In genomic region chr6:165616116-165616515, GRCh38 we compare ENCODE assay signal across 14 cellular contexts. TPM values are rescaled to one million over a fixed set of nuclear protein-coding genes. Genes with fewer than 3 reads are reported as not detected.
DNase-seq lines count a peak whose midpoint lies in the region; ATAC-seq and TF ChIP-seq lines count a peak whose summit lies in the region.
"Had no signal": no experiment of that assay in that cellular context is flagged by ENCODE, and none has a peak within 500 bp of the region (broad histone marks: within the 10 kb centered on the region; RNA-seq: fewer than 3 reads in every experiment).

No MANE protein-coding gene starts in this region.

- ATAC-seq in left lobe of liver (no peak), GM18909 (IDR thresholded peaks at IDR 0.05; ENCODE audit: poor library complexity, unreplicated experiment) (no peak)

- peak overlapping the region; percentile 29 for H3K27ac ChIP-seq in caudate nucleus (ENCODE audit: low read depth, low read length)
- H3K27ac ChIP-seq in iPS-18a (ENCODE audit: low read length) = peak overlapping the region; percentile 60
- peak overlapping the region; percentile 3 to 86 (median 68) for H3K27ac ChIP-seq in spleen
- H3K27ac ChIP-seq: VCaP had no signal

- H3K27ac Mint-ChIP-seq in activated T-helper 2 cell treated with anti-CD3 and anti-CD28 coated beads, Interferon-gamma antibody, Interleukin-2, Interleukin-4, amounts not matched to agents 10 μg/mL and 5 μg/mL and 100 μg/mL, durations not matched to agents 14 hours and 24 hours and 36 hours = no peak overlapping the region
- H3K27ac Mint-ChIP-seq: activated T-cell treated with anti-CD3 and anti-CD28 coated beads, Interleukin-2, amount 50 U/mL, for 24 hours; stimulated activated memory B cell treated with anti-CD40 and anti-IgM and Interleukin-4, amounts not matched to agents 10 μg/mL and 1 μg/mL and 100 μg/mL, for 72 hours had no signal

- H3K27me3 ChIP-seq in iPS-18a (ENCODE audit: control insufficient read depth, insufficient read depth, low read length) (no peaks in the 10 kb centered on the region), spleen (replicated peaks in 1 of 7) (no peaks in the 10 kb centered on the region)

- no peak for TF ChIP-seq POLR2A in spleen (IDR thresholded peaks at IDR 0.05)

- DNase-seq in H4 (ENCODE audit: low spot score) (peak; percentile 26), caudate nucleus (lab: John Stamatoyannopoulos, UW) (no peak), spleen (no peak), NOMO-1 (lab: John Stamatoyannopoulos, UW; ENCODE audit: unreplicated experiment in 2 of 2) (no peak), left lobe of liver (ENCODE audit: low spot score) (no peak)
- no peak for DNase-seq in activated T-helper 2 cell treated with anti-CD3 and anti-CD28 coated beads, Interferon-gamma antibody, Interleukin-2, Interleukin-4, amounts not matched to agents 10 μg/mL and 5 μg/mL and 100 μg/mL, durations not matched to agents 14 hours and 24 hours and 36 hours (ENCODE audit: low spot score)
- DNase-seq: activated T-cell treated with anti-CD3 and anti-CD28 coated beads, Interleukin-2, amount 50 U/mL, for 24 hours; cerebellar nuclear complex; KG1; NCI-H2171 had no signal

- intact Hi-C loops in spleen (cut with DNase I; ENCODE audit: low total_unique reads) = no loop called here
- intact Hi-C loops in activated T-helper 2 cell treated with anti-CD3 and anti-CD28 coated beads, Interferon-gamma antibody, Interleukin-2, Interleukin-4, amounts not matched to agents 10 μg/mL and 5 μg/mL and 100 μg/mL, durations not matched to agents 14 hours and 24 hours and 36 hours (cut with micrococcal nuclease) = no loop called here

- TF ChIP-seq CTCF in spleen (IDR thresholded peaks at IDR 0.05 in 8 of 11, conservative IDR thresholded peaks at IDR 0.05 in 3 of 11) = no peak

- WGBS in spleen, 5 donors = 24 to 46% (median 35%) methylated on average over 9 of the region's 9 CpGs

- no peaks in the 10 kb centered on the region for H3K36me3 ChIP-seq in iPS-18a (ENCODE audit: control insufficient read depth, low read depth, low read length)
- H3K36me3 ChIP-seq in spleen = no peaks in the 10 kb centered on the region

- H3K4me3 ChIP-seq in iPS-18a (ENCODE audit: low read length) = peak overlapping the region; percentile 10
- H3K4me3 ChIP-seq in spleen = peak overlapping the region in 2 of 8 donors; percentile 26 to 37

- no peaks in the 10 kb centered on the region for H3K9me3 Mint-ChIP-seq in activated T-helper 2 cell treated with anti-CD3 and anti-CD28 coated beads, Interferon-gamma antibody, Interleukin-2, Interleukin-4, amounts not matched to agents 10 μg/mL and 5 μg/mL and 100 μg/mL, durations not matched to agents 14 hours and 24 hours and 36 hours
- H3K9me3 Mint-ChIP-seq: activated T-cell treated with anti-CD3 and anti-CD28 coated beads, Interleukin-2, amount 50 U/mL, for 24 hours had no signal

- no peaks in the 10 kb centered on the region for H3K36me3 Mint-ChIP-seq in activated T-helper 2 cell treated with anti-CD3 and anti-CD28 coated beads, Interferon-gamma antibody, Interleukin-2, Interleukin-4, amounts not matched to agents 10 μg/mL and 5 μg/mL and 100 μg/mL, durations not matched to agents 14 hours and 24 hours and 36 hours (ENCODE audit: low read depth)
- H3K36me3 Mint-ChIP-seq: stimulated activated memory B cell treated with anti-CD40 and anti-IgM and Interleukin-4, amounts not matched to agents 10 μg/mL and 1 μg/mL and 100 μg/mL, for 72 hours had no signal

- peaks cover 9% of the 10 kb centered on the region for H3K4me1 ChIP-seq in iPS-18a (ENCODE audit: control insufficient read depth, low read depth, low read length)
- peaks cover 0 to 16% (median 2%) of the 10 kb centered on the region in 6 donors for H3K4me1 ChIP-seq in spleen

- H3K27me3 Mint-ChIP-seq in activated T-helper 2 cell treated with anti-CD3 and anti-CD28 coated beads, Interferon-gamma antibody, Interleukin-2, Interleukin-4, amounts not matched to agents 10 μg/mL and 5 μg/mL and 100 μg/mL, durations not matched to agents 14 hours and 24 hours and 36 hours (ENCODE audit: low read depth) = no peaks in the 10 kb centered on the region
- H3K27me3 Mint-ChIP-seq: activated T-cell treated with anti-CD3 and anti-CD28 coated beads, Interleukin-2, amount 50 U/mL, for 24 hours; stimulated activated memory B cell treated with anti-CD40 and anti-IgM and Interleukin-4, amounts not matched to agents 10 μg/mL and 1 μg/mL and 100 μg/mL, for 72 hours had no signal

- H3K4me3 Mint-ChIP-seq in activated T-helper 2 cell treated with anti-CD3 and anti-CD28 coated beads, Interferon-gamma antibody, Interleukin-2, Interleukin-4, amounts not matched to agents 10 μg/mL and 5 μg/mL and 100 μg/mL, durations not matched to agents 14 hours and 24 hours and 36 hours (ENCODE audit: low read depth) = no peak overlapping the region
- H3K4me3 Mint-ChIP-seq: activated T-cell treated with anti-CD3 and anti-CD28 coated beads, Interleukin-2, amount 50 U/mL, for 24 hours; stimulated activated memory B cell treated with anti-CD40 and anti-IgM and Interleukin-4, amounts not matched to agents 10 μg/mL and 1 μg/mL and 100 μg/mL, for 72 hours had no signal

- no peaks in the 10 kb centered on the region for H3K4me1 Mint-ChIP-seq in activated T-helper 2 cell treated with anti-CD3 and anti-CD28 coated beads, Interferon-gamma antibody, Interleukin-2, Interleukin-4, amounts not matched to agents 10 μg/mL and 5 μg/mL and 100 μg/mL, durations not matched to agents 14 hours and 24 hours and 36 hours (ENCODE audit: low read depth)
- H3K4me1 Mint-ChIP-seq: stimulated activated memory B cell treated with anti-CD40 and anti-IgM and Interleukin-4, amounts not matched to agents 10 μg/mL and 1 μg/mL and 100 μg/mL, for 72 hours had no signal

- H3K9me3 ChIP-seq in iPS-18a (ENCODE audit: control insufficient read depth, low read depth, low read length) (no peaks in the 10 kb centered on the region), spleen (no peaks in the 10 kb centered on the region)

- H3K9ac ChIP-seq in iPS-18a (ENCODE audit: low read length) = no peak overlapping the region

RNA-seq across cellular contexts. Expression of gene PDE10A, which starts 46.9 kb away (rescaled TPM):
- 2.1 and 3.1 TPM in 2 replicates for total RNA-seq in H4 (2014; rRNA removed; shearing (Covaris generic))
- total RNA-seq in spleen = 10 to 100 TPM in 5 of 7 donors, 1 to 10 TPM in 2; 7.5 to 28.2 (median 10.6) TPM
- polyA plus RNA-seq in spleen = 1 to 10 TPM; 1.1 to 2.5 (median 2.2) TPM
- total RNA-seq in left lobe of liver = 0.45 TPM
- total RNA-seq in activated T-helper 2 cell treated with anti-CD3 and anti-CD28 coated beads, Interferon-gamma antibody, Interleukin-2, Interleukin-4, amounts not matched to agents 10 μg/mL and 5 μg/mL and 100 μg/mL, durations not matched to agents 14 hours and 24 hours and 36 hours = 0.05 TPM in 1 of 2 replicates, not detected in the other
